8 cellular contexts compared by ENCODE assay signal in genomic region chr11:44760917-44761545, GRCh38. TPM values are rescaled to one million over a fixed set of nuclear protein-coding genes. Genes with fewer than 3 reads are reported as not detected.
DNase-seq lines count a peak whose midpoint lies in the region; ATAC-seq and TF ChIP-seq lines count a peak whose summit lies in the region.

No MANE protein-coding gene starts in this region.

- H3K4me3 Mint-ChIP-seq in stimulated activated naive CD8-positive, alpha-beta T cell treated with anti-CD3 and anti-CD28 coated beads, Interleukin-15, amount 100 ng/mL, for 72 hours, result no peak overlapping the region

- H3K27ac Mint-ChIP-seq in stimulated activated naive CD8-positive, alpha-beta T cell treated with anti-CD3 and anti-CD28 coated beads, Interleukin-15, amount 100 ng/mL, for 72 hours, result no peak overlapping the region

- H3K4me2 ChIP-seq in smooth muscle cell, result peak overlapping the region; percentile 32

- 17% methylated on average over 10 of the region's 10 CpGs for WGBS in smooth muscle cell (ENCODE audit: low lambda C conversion rate)

- H3K27ac ChIP-seq in smooth muscle cell (ENCODE audit: low read depth), result peak overlapping the region; percentile 59

- H3F3A ChIP-seq in smooth muscle cell (ENCODE audit: low read depth), result peaks cover 43% of the 10 kb centered on the region

- no peaks in the 10 kb centered on the region for H3K27me3 Mint-ChIP-seq in stimulated activated naive CD8-positive, alpha-beta T cell treated with anti-CD3 and anti-CD28 coated beads, Interleukin-15, amount 100 ng/mL, for 72 hours

- H3K9ac ChIP-seq in smooth muscle cell (ENCODE audit: low read depth), result peak overlapping the region; percentile 37

- no peaks in the 10 kb centered on the region for H3K36me3 ChIP-seq in smooth muscle cell (ENCODE audit: low read depth)

- H3K9me3 ChIP-seq in smooth muscle cell (replicated peaks; ENCODE audit: low read depth), result no peaks in the 10 kb centered on the region

- no peak for TF ChIP-seq CTCF in smooth muscle cell (IDR thresholded peaks at IDR 0.05; ENCODE audit: borderline replicate concordance, insufficient read depth, poor library complexity, severe bottlenecking)

- no peak for ATAC-seq in GM21381 (IDR thresholded peaks at IDR 0.05; ENCODE audit: unreplicated experiment)
- ATAC-seq in stimulated activated naive CD8-positive, alpha-beta T cell treated with anti-CD3 and anti-CD28 coated beads, Interleukin-15, amount 100 ng/mL, for 72 hours, result no peak

- H3K79me2 ChIP-seq in smooth muscle cell (ENCODE audit: low read depth), result no peaks in the 10 kb centered on the region

- peaks cover 7 to 8% of the 10 kb centered on the region in 2 donors for H3K9me3 Mint-ChIP-seq in stimulated activated naive CD8-positive, alpha-beta T cell treated with anti-CD3 and anti-CD28 coated beads, Interleukin-15, amount 100 ng/mL, for 72 hours

- H3K4me1 ChIP-seq in smooth muscle cell (ENCODE audit: low read depth), result peaks cover 38% of the 10 kb centered on the region

- no peak overlapping the region for H2AFZ ChIP-seq in smooth muscle cell (ENCODE audit: low read depth)

- H3K27me3 ChIP-seq in smooth muscle cell (ENCODE audit: low read depth), result no peaks in the 10 kb centered on the region

- H3K4me3 ChIP-seq in smooth muscle cell, result no peak overlapping the region

- DNase-seq in HS-27A (ENCODE audit: low read depth), result peak; percentile 74
- DNase-seq in amniotic stem cell (lab: John Stamatoyannopoulos, UW), result peak; percentile 68
- DNase-seq in iPS DF 4.7 (ENCODE audit: extremely low read depth, low spot score), result peak; percentile 33
- DNase-seq in smooth muscle cell (lab: John Stamatoyannopoulos, UW; ENCODE audit: unreplicated experiment), result no peak
- DNase-seq in GM19238 (ENCODE audit: insufficient read length, low spot score), result no peak
- DNase-seq in UCSD-AML1 (lab: John Stamatoyannopoulos, UW; ENCODE audit: unreplicated experiment), result no peak
- no peak for DNase-seq in stimulated activated naive CD8-positive, alpha-beta T cell treated with anti-CD3 and anti-CD28 coated beads, Interleukin-15, amount 100 ng/mL, for 72 hours

- no peaks in the 10 kb centered on the region for H4K20me1 ChIP-seq in smooth muscle cell (ENCODE audit: low read depth)

- peaks cover 7% of the 10 kb centered on the region for H3K4me1 Mint-ChIP-seq in stimulated activated naive CD8-positive, alpha-beta T cell treated with anti-CD3 and anti-CD28 coated beads, Interleukin-15, amount 100 ng/mL, for 72 hours

RNA-seq across cellular contexts. Expression of gene TSPAN18, which starts 34.3 kb away (rescaled TPM):
- 3.4 and 3.9 TPM in 2 replicates for total RNA-seq in smooth muscle cell
- 9.3 and 15.3 TPM in 2 replicates for polyA plus RNA-seq in smooth muscle cell

Comparison
In these comparisons a context has a peak if more than half of its experiments do, and no peak if none do; other contexts are left out.
1. DNase-seq: peak in HS-27A (single experiment), amniotic stem cell (single experiment) and iPS DF 4.7 (single experiment); none in smooth muscle cell (single experiment), GM19238 (single experiment), UCSD-AML1 (single experiment) and stimulated activated naive CD8-positive, alpha-beta T cell treated with anti-CD3 and anti-CD28 coated beads, Interleukin-15, amount 100 ng/mL, for 72 hours (0 of 2).